In the genomic region with DNA sequence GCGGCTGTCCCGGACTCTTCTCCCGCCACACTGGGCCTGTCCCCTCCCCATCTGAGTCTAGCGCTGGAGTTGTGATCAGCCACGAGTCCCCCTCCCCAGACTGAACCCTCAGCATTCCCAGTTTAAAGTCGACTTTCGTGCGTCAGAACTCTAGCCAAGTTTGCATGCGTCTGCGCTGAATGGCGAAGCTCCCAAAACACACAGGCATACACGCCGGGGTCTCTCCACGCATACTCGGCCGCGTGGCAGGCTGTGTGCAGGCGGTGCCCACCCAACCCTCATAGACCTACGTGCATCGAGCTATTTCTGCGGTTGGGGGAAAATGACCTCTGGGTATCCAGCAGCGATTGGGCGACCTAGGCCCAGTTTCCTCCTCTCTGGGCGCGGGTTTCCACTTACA, we compare ENCODE assay signal across 13 cellular contexts. TPM values are rescaled to one million over a fixed set of nuclear protein-coding genes. Genes with fewer than 3 reads are reported as not detected.
DNase-seq lines count a peak whose midpoint lies in the region; ATAC-seq and TF ChIP-seq lines count a peak whose summit lies in the region.
"Had no signal": no experiment of that assay in that cellular context is flagged by ENCODE, and none has a peak within 500 bp of the region (broad histone marks: within the 10 kb centered on the region; RNA-seq: fewer than 3 reads in every experiment).

No MANE protein-coding gene starts in this region.

- H3K27ac Mint-ChIP-seq in MCF 10A (ENCODE audit: low read depth, unreplicated experiment), result no peak overlapping the region

- POLR2A ChIA-PET in MCF 10A (lab: Yijun Ruan, JAX), result interaction anchor here (0.6 to 1.5 kb wide), 2 partner anchors 125 to 247 kb away, joined by 4 read pairs; a partner anchor contains a TSS

- peak overlapping the region; percentile 51 for H3K4me3 Mint-ChIP-seq in MCF 10A (ENCODE audit: unreplicated experiment)

- H3K4me1 ChIP-seq in breast epithelium (peaks cover 10 to 16% of the 10 kb centered on the region in 2 donors), NT2/D1 (ENCODE audit: insufficient read depth, insufficient read length) (no peaks in the 10 kb centered on the region), iPS-20b (ENCODE audit: insufficient read depth, low read length) (peaks cover 17% of the 10 kb centered on the region), thymus (ENCODE audit: control insufficient read depth, insufficient read depth, low read length) (peaks cover 6% of the 10 kb centered on the region), ovary (ENCODE audit: insufficient read depth) (peaks cover 15% of the 10 kb centered on the region)

- no peaks in the 10 kb centered on the region for H3K36me3 Mint-ChIP-seq in MCF 10A (ENCODE audit: insufficient read depth, unreplicated experiment)

- WGBS in thymus, result 8% methylated on average over 25 of the region's 25 CpGs
- WGBS in ovary, 3 donors, result 3 to 4% (median 4%) methylated on average over 25 of the region's 25 CpGs

- CTCF ChIA-PET in MCF 10A (lab: Yijun Ruan, JAX), result interaction anchor here (0.5 to 4.7 kb wide), 26 partner anchors 8 to 430 kb away, joined by 3 to 50 read pairs (median 4); a partner anchor contains a TSS

- TF ChIP-seq EP300 in ovary (IDR thresholded peaks at IDR 0.05), result no peak

- peaks cover 8% of the 10 kb centered on the region for H3K4me1 Mint-ChIP-seq in MCF 10A (ENCODE audit: insufficient read depth, unreplicated experiment)

- BruUV-seq in MCF 10A (replicated peaks; lab: Mats Ljungman, UMichigan), result no TSS peak

- no peak overlapping the region for H3K27ac ChIP-seq in breast epithelium
- H3K27ac ChIP-seq in iPS-20b (ENCODE audit: low read length), result no peak overlapping the region
- no peak overlapping the region for H3K27ac ChIP-seq in thymus (ENCODE audit: low read depth)
- no peak overlapping the region for H3K27ac ChIP-seq in ovary
- H3K27ac ChIP-seq: skin epidermis had no signal

- H3K27me3 ChIP-seq in breast epithelium (peaks cover 21 to 98% of the 10 kb centered on the region in 2 donors), NT2/D1 (ENCODE audit: insufficient read depth, insufficient read length) (peaks cover 98% of the 10 kb centered on the region), iPS-20b (ENCODE audit: insufficient read depth, low read length) (peaks cover 100% of the 10 kb centered on the region), thymus (ENCODE audit: control insufficient read depth, insufficient read depth) (peaks cover 72% of the 10 kb centered on the region), ovary (peaks cover 14% of the 10 kb centered on the region)

- TF ChIP-seq POLR2A in breast epithelium (IDR thresholded peaks at IDR 0.05), result no peak
- no peak for TF ChIP-seq POLR2A in ovary (IDR thresholded peaks at IDR 0.05)

- H3K36me3 ChIP-seq in breast epithelium, result no peaks in the 10 kb centered on the region
- no peaks in the 10 kb centered on the region for H3K36me3 ChIP-seq in NT2/D1 (ENCODE audit: insufficient read depth, insufficient read length, low read length)
- H3K36me3 ChIP-seq in iPS-20b (ENCODE audit: insufficient read depth, low read depth, low read length), result no peaks in the 10 kb centered on the region
- H3K36me3 ChIP-seq in thymus (ENCODE audit: control insufficient read depth, insufficient read depth), result no peaks in the 10 kb centered on the region
- no peaks in the 10 kb centered on the region for H3K36me3 ChIP-seq in ovary

- intact Hi-C loops in MCF 10A (cut with micrococcal nuclease), result loop anchor here (1.0 kb wide), 3 partner anchors 90 to 426 kb away; no protein-coding TSS in a partner anchor
- intact Hi-C loops in breast epithelium (cut with DNase I; ENCODE audit: low total_unique reads), result loop anchor here (10.0 kb wide), 1 partner anchor 421 kb away; no protein-coding TSS in a partner anchor
- intact Hi-C loops in ovary (cut with DNase I), result loop anchor here in 3 of 4 donors (5.0 to 10.0 kb wide), 3 partner anchors 421 to 831 kb away; no protein-coding TSS in a partner anchor

- TF ChIP-seq CTCF in MCF 10A (IDR thresholded peaks at IDR 0.05; ENCODE audit: unreplicated experiment), result no peak
- no peak for TF ChIP-seq CTCF in breast epithelium (IDR thresholded peaks at IDR 0.05)
- no peak for TF ChIP-seq CTCF in ovary (IDR thresholded peaks at IDR 0.05)

- no peak for ATAC-seq in GM21447 (IDR thresholded peaks at IDR 0.05; ENCODE audit: unreplicated experiment)

- peaks cover 30% of the 10 kb centered on the region for H3K27me3 Mint-ChIP-seq in MCF 10A (ENCODE audit: insufficient read depth, unreplicated experiment)

- H3K4me3 ChIP-seq in breast epithelium (peak overlapping the region in 1 of 3 donors; percentile 44), NT2/D1 (ENCODE audit: insufficient read length, low read depth) (peak overlapping the region; percentile 30), iPS-20b (ENCODE audit: low read length) (peak overlapping the region; percentile 70), thymus (ENCODE audit: low read length) (peak overlapping the region; percentile 8), ovary (no peak overlapping the region)
- H3K4me3 ChIP-seq: skin epidermis had no signal

- DNase-seq in MCF 10A (ENCODE audit: unreplicated experiment) (no peak), breast epithelium (ENCODE audit: low spot score in 2 of 2) (no peak), NT2/D1 (ENCODE audit: low read depth, low spot score) (no peak), ovary (no peak), NCI-H2081 (lab: John Stamatoyannopoulos, UW) (no peak)
- DNase-seq: activated gamma-delta T cell, NCI-H2081 treated with DMSO at 0.1 percent for 48 hours had no signal

- H3K9me3 Mint-ChIP-seq in MCF 10A (ENCODE audit: unreplicated experiment), result no peaks in the 10 kb centered on the region

- peaks cover 0 to under 1% of the 10 kb centered on the region in 2 donors for H3K9me3 ChIP-seq in breast epithelium
- no peaks in the 10 kb centered on the region for H3K9me3 ChIP-seq in NT2/D1 (ENCODE audit: insufficient read depth, low read length)
- H3K9me3 ChIP-seq in iPS-20b (ENCODE audit: insufficient read depth, low read depth, low read length), result peaks cover 5% of the 10 kb centered on the region; the same call in 1 of the 2 replicates
- H3K9me3 ChIP-seq in thymus (ENCODE audit: control insufficient read depth), result no peaks in the 10 kb centered on the region
- H3K9me3 ChIP-seq in ovary, result peaks cover 0 to 3% of the 10 kb centered on the region in 2 donors

- H3K9ac ChIP-seq in NT2/D1 (ENCODE audit: insufficient read length, low read depth), result no peak overlapping the region
- H3K9ac ChIP-seq in iPS-20b (ENCODE audit: low read depth, low read length), result no peak overlapping the region

RNA-seq across cellular contexts. Expression of a gene that starts 2.3 kb away (rescaled TPM):
- total RNA-seq in MCF 10A (2022) (not detected in 2 replicates), breast epithelium (not detected), ovary (under 1 TPM in 1 of 7 donors, not detected in 6; 0.23 TPM)
- polyA plus RNA-seq in thymus (not detected), ovary (not detected)
- total RNA-seq: dermis microvascular lymphatic vessel endothelial cell, mononuclear cell had no signal

RNA-seq across cellular contexts. Expression of a gene that starts 14.4 kb away (rescaled TPM):
- total RNA-seq in MCF 10A (2022), result not detected in 2 replicates
- not detected for total RNA-seq in breast epithelium
- 0.25 TPM for polyA plus RNA-seq in thymus
- total RNA-seq in ovary, result not detected
- polyA plus RNA-seq in ovary, result not detected
- total RNA-seq: dermis microvascular lymphatic vessel endothelial cell, mononuclear cell had no signal

RNA-seq across cellular contexts. Expression of a gene that starts 20.7 kb away (rescaled TPM):
- 185 and 197 TPM in 2 replicates for total RNA-seq in MCF 10A (2022)
- 100 to 1,000 TPM in 1 of 3 donors, 10 to 100 TPM in 2; 96.4 to 100 (median 98.1) TPM for total RNA-seq in breast epithelium
- polyA plus RNA-seq in thymus, result 76.6 TPM
- 10 to 100 TPM; 56.0 to 63.1 (median 61.6) TPM for total RNA-seq in ovary
- polyA plus RNA-seq in ovary, result 10 to 100 TPM; 54.8 to 57.0 TPM
